In the genomic region with DNA sequence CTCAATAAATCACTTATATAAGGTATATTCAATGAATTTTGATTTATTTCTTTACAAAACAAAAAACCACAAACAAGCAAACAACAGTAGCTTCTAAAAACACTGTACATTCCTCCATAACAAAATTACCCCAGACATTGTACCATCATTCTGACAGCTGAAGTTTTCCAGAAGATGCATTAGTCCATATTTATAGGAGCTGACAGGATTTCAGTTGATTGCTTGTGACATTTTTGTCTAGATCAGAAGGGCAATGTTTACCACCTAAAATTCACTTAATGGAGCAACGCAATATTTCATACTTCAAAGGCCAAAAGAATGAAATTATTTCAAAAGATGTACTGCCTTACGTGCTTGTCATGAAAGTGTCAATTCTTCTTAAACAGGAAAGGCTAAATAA, we compare ENCODE assay signal across 5 cellular contexts.
"Had no signal": no experiment of that assay in that cellular context is flagged by ENCODE, and none has a peak within 500 bp of the region (broad histone marks: within the 10 kb centered on the region; RNA-seq: fewer than 3 reads in every experiment).

No MANE protein-coding gene starts in this region.

- H3K27ac ChIP-seq: GM23248 had no signal

- DNase-seq: GM23248, H9, HCEC 1CT, IMR-90 had no signal

- H3K4me3 ChIP-seq: GM23248, K562 had no signal

- ATAC-seq: K562 had no signal

- H3K9ac ChIP-seq: GM23248 had no signal

- H3K4me3 Mint-ChIP-seq: H9 had no signal

- H2AFZ ChIP-seq: GM23248 had no signal

- H3K27ac Mint-ChIP-seq: H9 had no signal
